Comparison of ENCODE assay signal across 11 cellular contexts in the genomic region with DNA sequence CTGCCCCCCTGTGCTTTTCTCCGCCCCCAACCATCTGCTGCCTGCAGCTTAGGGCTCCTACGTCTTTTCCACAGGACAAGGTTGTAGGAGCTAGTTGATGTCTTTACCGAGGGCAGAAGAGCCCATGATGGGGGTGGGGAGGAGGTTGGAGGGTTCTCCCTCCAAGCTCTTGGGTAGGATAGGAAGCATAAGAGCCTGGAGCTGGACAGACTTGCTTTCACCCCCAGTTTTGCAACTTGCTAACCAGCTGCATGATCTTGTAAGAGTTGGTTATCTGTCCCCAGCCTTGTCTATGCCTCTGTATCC. TPM values are rescaled to one million over a fixed set of nuclear protein-coding genes. Genes with fewer than 3 reads are reported as not detected.
DNase-seq lines count a peak whose midpoint lies in the region; ATAC-seq, FAIRE-seq and TF ChIP-seq lines count a peak whose summit lies in the region.
"Had no signal": no experiment of that assay in that cellular context is flagged by ENCODE, and none has a peak within 500 bp of the region (broad histone marks: within the 10 kb centered on the region; RNA-seq: fewer than 3 reads in every experiment).

No MANE protein-coding gene starts in this region.

- CTCF ChIA-PET in activated CD4-positive, alpha-beta T cell treated with anti-CD3 and anti-CD28 coated beads for 36 hours (lab: Charles Lee): interaction anchor here (0.7 to 1.4 kb wide), 3 partner anchors 40 to 114 kb away, joined by 3 to 6 read pairs (median 4); no protein-coding TSS in a partner anchor

- H3K27me3 ChIP-seq in keratinocyte (ENCODE audit: control insufficient read depth, extremely low read depth, insufficient read depth, low read length): no peaks in the 10 kb centered on the region

- peak overlapping the region; percentile 63 to 90 (median 90) for H3K4me3 ChIP-seq in keratinocyte (ENCODE audit: control insufficient read depth in 2 of 3, extremely low read depth in 1 of 3, insufficient read depth in 2 of 3, low read depth in 1 of 3, low read length in 3 of 3)

- H3K27ac Mint-ChIP-seq in activated CD4-positive, alpha-beta T cell treated with anti-CD3 and anti-CD28 coated beads for 36 hours: peak overlapping the region; percentile 93
- H3K27ac Mint-ChIP-seq in activated naive CD8-positive, alpha-beta T cell: peak overlapping the region; percentile 87

- H3K36me3 ChIP-seq in keratinocyte (ENCODE audit: control insufficient read depth in 2 of 2, extremely low read depth in 1 of 2, insufficient read depth in 2 of 2, low read length in 2 of 2): peaks cover 41 to 50% of the 10 kb centered on the region in 2 experiments

- peak overlapping the region; percentile 99 for H3K4me3 Mint-ChIP-seq in activated CD4-positive, alpha-beta T cell treated with anti-CD3 and anti-CD28 coated beads for 36 hours
- H3K4me3 Mint-ChIP-seq in activated naive CD8-positive, alpha-beta T cell: peak overlapping the region; percentile 98

- H3K9me3 ChIP-seq in keratinocyte (ENCODE audit: control insufficient read depth, low read depth, low read length): no peaks in the 10 kb centered on the region

- FAIRE-seq in keratinocyte (lab: Jason Lieb, UNC): no peak
- FAIRE-seq: islet of Langerhans had no signal

- H3K4me1 Mint-ChIP-seq in activated CD4-positive, alpha-beta T cell treated with anti-CD3 and anti-CD28 coated beads for 36 hours: peaks cover 32% of the 10 kb centered on the region
- peaks cover 35% of the 10 kb centered on the region for H3K4me1 Mint-ChIP-seq in activated naive CD8-positive, alpha-beta T cell (ENCODE audit: low read depth)

- H2AFZ ChIP-seq in keratinocyte (ENCODE audit: control insufficient read depth, low read length): no peak overlapping the region

- POLR2A ChIA-PET in activated CD4-positive, alpha-beta T cell treated with anti-CD3 and anti-CD28 coated beads for 36 hours (lab: Charles Lee): interaction anchor here (0.7 kb wide), 1 partner anchor 9 kb away, joined by 4 read pairs; no protein-coding TSS in a partner anchor

- no peak for DNase-seq in activated CD4-positive, alpha-beta T cell treated with anti-CD3 and anti-CD28 coated beads for 36 hours
- DNase-seq in activated CD4-positive, alpha-beta T cell treated with anti-CD3 and anti-CD28 coated beads, Interleukin-2, amount 50 U/mL, for 4 hours: no peak
- DNase-seq in keratinocyte (ENCODE audit: low read depth, low spot score): no peak
- DNase-seq in substantia nigra (lab: John Stamatoyannopoulos, UW): no peak
- no peak for DNase-seq in NCI-H774 (lab: John Stamatoyannopoulos, UW)
- DNase-seq in stimulated activated CD8-positive, alpha-beta memory T cell treated with anti-CD3 and anti-CD28 coated beads, Interleukin-4, amount 100 ng/mL, for 48 hours: no peak
- DNase-seq: DMS79, MV-4-11 had no signal

- H3K27me3 Mint-ChIP-seq in activated CD4-positive, alpha-beta T cell treated with anti-CD3 and anti-CD28 coated beads for 36 hours: no peaks in the 10 kb centered on the region
- no peaks in the 10 kb centered on the region for H3K27me3 Mint-ChIP-seq in activated naive CD8-positive, alpha-beta T cell

- TF ChIP-seq CTCF in keratinocyte (optimal IDR thresholded peaks at IDR 0.05 in 1 of 3, IDR thresholded peaks at IDR 0.05 in 1 of 3, conservative IDR thresholded peaks at IDR 0.05 in 1 of 3; ENCODE audit: extremely low read depth in 1 of 3, insufficient read depth in 2 of 3, low read length in 3 of 3): no peak

- H3K4me1 ChIP-seq in keratinocyte (ENCODE audit: control insufficient read depth, extremely low read depth, insufficient read depth, low read length): peaks cover 15% of the 10 kb centered on the region

- no peaks in the 10 kb centered on the region for H4K20me1 ChIP-seq in keratinocyte (ENCODE audit: control insufficient read depth, extremely low read depth, insufficient read depth, low read length)

- H3K79me2 ChIP-seq in keratinocyte (ENCODE audit: control insufficient read depth, insufficient read depth, low read length): peaks cover 39% of the 10 kb centered on the region

- peak overlapping the region; percentile 94 for H3K4me2 ChIP-seq in keratinocyte (ENCODE audit: control insufficient read depth, extremely low read depth, insufficient read depth, low read depth, low read length)

- dilution Hi-C loops in keratinocyte (cut with MboI; ENCODE audit: extremely low pct_ligation_motif_present, low sequenced_read_pairs): no loop called here

- H3K9me3 Mint-ChIP-seq in activated CD4-positive, alpha-beta T cell treated with anti-CD3 and anti-CD28 coated beads for 36 hours (ENCODE audit: low read depth): no peaks in the 10 kb centered on the region
- H3K9me3 Mint-ChIP-seq in activated naive CD8-positive, alpha-beta T cell (ENCODE audit: low read depth): no peaks in the 10 kb centered on the region

- no peaks in the 10 kb centered on the region for H3K9me1 ChIP-seq in keratinocyte (ENCODE audit: control insufficient read depth, extremely low read depth, insufficient read depth, low read length)

- intact Hi-C loops in activated CD4-positive, alpha-beta T cell treated with anti-CD3 and anti-CD28 coated beads for 36 hours (cut with DNase I, micrococcal nuclease): loop anchor here (1.0 to 10.0 kb wide), 14 partner anchors 13 to 1400 kb away; a partner anchor contains a TSS

- ATAC-seq in activated CD4-positive, alpha-beta T cell treated with anti-CD3 and anti-CD28 coated beads for 36 hours: no peak
- no peak for ATAC-seq in HG03457 (IDR thresholded peaks at IDR 0.05; ENCODE audit: unreplicated experiment)

- H3K9ac ChIP-seq in keratinocyte (ENCODE audit: control insufficient read depth, extremely low read depth, insufficient read depth, low read length): peak overlapping the region; percentile 82

- peaks cover 54% of the 10 kb centered on the region for H3K36me3 Mint-ChIP-seq in activated CD4-positive, alpha-beta T cell treated with anti-CD3 and anti-CD28 coated beads for 36 hours (ENCODE audit: low read depth)
- peaks cover 9% of the 10 kb centered on the region for H3K36me3 Mint-ChIP-seq in activated naive CD8-positive, alpha-beta T cell

- H3K27ac ChIP-seq in keratinocyte (ENCODE audit: control insufficient read depth, insufficient read depth, low read length) (peak overlapping the region; percentile 84), substantia nigra (ENCODE audit: low read depth, low read length, poor library complexity, severe bottlenecking) (peak overlapping the region; percentile 78)

RNA-seq across cellular contexts. Expression of a gene that starts 0.9 kb away (rescaled TPM):
- total RNA-seq in activated CD4-positive, alpha-beta T cell treated with anti-CD3 and anti-CD28 coated beads for 36 hours: 10 to 100 TPM; 58.2 to 66.2 TPM
- 39.2 to 53.8 TPM (median 43.5 TPM) in 3 replicates for polyA plus RNA-seq in keratinocyte
- polyA plus RNA-seq in keratinocyte (2011; ENCODE audit: low read depth): 47.7 TPM
- 26.7 and 36.0 TPM in 2 replicates for polyA plus RNA-seq in keratinocyte (2011; cell fraction: cytosol; rRNA removed)
- 89.2 and 94.7 TPM in 2 replicates for polyA plus RNA-seq in keratinocyte (2011; cell fraction: nucleus; rRNA removed)
- 38.3 and 39.1 TPM in 2 replicates for polyA plus RNA-seq in keratinocyte (2012; ENCODE audit: low replicate concordance)
- polyA minus RNA-seq in keratinocyte: 61.1 to 138 TPM (median 89.5 TPM) in 3 replicates
- polyA minus RNA-seq in keratinocyte (2011; cell fraction: cytosol; rRNA and poly(A)+ RNA removed): 66.2 TPM
- 55.7 and 63.4 TPM in 2 replicates for polyA minus RNA-seq in keratinocyte (2011; cell fraction: nucleus; rRNA and poly(A)+ RNA removed)

RNA-seq across cellular contexts. Expression of a gene that starts 12.2 kb away (rescaled TPM):
- total RNA-seq in activated CD4-positive, alpha-beta T cell treated with anti-CD3 and anti-CD28 coated beads for 36 hours: 100 to 1,000 TPM; 192 to 204 TPM
- polyA plus RNA-seq in keratinocyte: 431 to 520 TPM (median 443 TPM) in 3 replicates
- 256 TPM for polyA plus RNA-seq in keratinocyte (2011; ENCODE audit: low read depth)
- 502 and 514 TPM in 2 replicates for polyA plus RNA-seq in keratinocyte (2011; cell fraction: cytosol; rRNA removed)
- polyA plus RNA-seq in keratinocyte (2011; cell fraction: nucleus; rRNA removed): 420 and 435 TPM in 2 replicates
- 245 and 379 TPM in 2 replicates for polyA plus RNA-seq in keratinocyte (2012; ENCODE audit: low replicate concordance)
- polyA minus RNA-seq in keratinocyte: 406 to 530 TPM (median 414 TPM) in 3 replicates
- polyA minus RNA-seq in keratinocyte (2011; cell fraction: cytosol; rRNA and poly(A)+ RNA removed): 237 TPM
- polyA minus RNA-seq in keratinocyte (2011; cell fraction: nucleus; rRNA and poly(A)+ RNA removed): 97.3 and 124 TPM in 2 replicates

RNA-seq across cellular contexts. Expression of a gene that starts 31.7 kb away (rescaled TPM):
- 10 to 100 TPM; 24.9 to 29.6 TPM for total RNA-seq in activated CD4-positive, alpha-beta T cell treated with anti-CD3 and anti-CD28 coated beads for 36 hours
- polyA plus RNA-seq in keratinocyte: 16.0 to 21.9 TPM (median 18.5 TPM) in 3 replicates
- polyA plus RNA-seq in keratinocyte (2011; ENCODE audit: low read depth): 33.3 TPM
- polyA plus RNA-seq in keratinocyte (2011; cell fraction: cytosol; rRNA removed): 15.3 and 24.4 TPM in 2 replicates
- polyA plus RNA-seq in keratinocyte (2011; cell fraction: nucleus; rRNA removed): 56.2 and 72.1 TPM in 2 replicates
- polyA plus RNA-seq in keratinocyte (2012; ENCODE audit: low replicate concordance): 23.5 and 27.0 TPM in 2 replicates
- 30.6 to 75.2 TPM (median 33.8 TPM) in 3 replicates for polyA minus RNA-seq in keratinocyte
- polyA minus RNA-seq in keratinocyte (2011; cell fraction: cytosol; rRNA and poly(A)+ RNA removed): 34.0 TPM
- polyA minus RNA-seq in keratinocyte (2011; cell fraction: nucleus; rRNA and poly(A)+ RNA removed): 18.9 and 20.0 TPM in 2 replicates

RNA-seq across cellular contexts. Expression of a gene that starts 42.5 kb away (rescaled TPM):
- not detected for total RNA-seq in activated CD4-positive, alpha-beta T cell treated with anti-CD3 and anti-CD28 coated beads for 36 hours
- not detected in 3 replicates for polyA plus RNA-seq in keratinocyte
- polyA plus RNA-seq in keratinocyte (2011; ENCODE audit: low read depth): not detected
- polyA plus RNA-seq in keratinocyte (2011; cell fraction: cytosol; rRNA removed): not detected in 2 replicates
- not detected in 2 replicates for polyA plus RNA-seq in keratinocyte (2011; cell fraction: nucleus; rRNA removed)
- polyA plus RNA-seq in keratinocyte (2012; ENCODE audit: low replicate concordance): 0.68 TPM in 1 of 2 replicates, not detected in the other
- not detected in 3 replicates for polyA minus RNA-seq in keratinocyte
- not detected for polyA minus RNA-seq in keratinocyte (2011; cell fraction: cytosol; rRNA and poly(A)+ RNA removed)
- not detected in 2 replicates for polyA minus RNA-seq in keratinocyte (2011; cell fraction: nucleus; rRNA and poly(A)+ RNA removed)

RNA-seq across cellular contexts. Expression of a gene that starts 51.7 kb away (rescaled TPM):
- 10 to 100 TPM; 46.4 to 60.6 TPM for total RNA-seq in activated CD4-positive, alpha-beta T cell treated with anti-CD3 and anti-CD28 coated beads for 36 hours
- polyA plus RNA-seq in keratinocyte: 31.9 to 37.9 TPM (median 33.7 TPM) in 3 replicates
- 48.6 TPM for polyA plus RNA-seq in keratinocyte (2011; ENCODE audit: low read depth)
- 22.2 and 24.4 TPM in 2 replicates for polyA plus RNA-seq in keratinocyte (2011; cell fraction: cytosol; rRNA removed)
- 55.3 and 62.8 TPM in 2 replicates for polyA plus RNA-seq in keratinocyte (2011; cell fraction: nucleus; rRNA removed)
- polyA plus RNA-seq in keratinocyte (2012; ENCODE audit: low replicate concordance): 28.9 and 31.9 TPM in 2 replicates
- 22.5 to 37.1 TPM (median 30.7 TPM) in 3 replicates for polyA minus RNA-seq in keratinocyte
- polyA minus RNA-seq in keratinocyte (2011; cell fraction: cytosol; rRNA and poly(A)+ RNA removed): 16.5 TPM
- 18.0 and 22.5 TPM in 2 replicates for polyA minus RNA-seq in keratinocyte (2011; cell fraction: nucleus; rRNA and poly(A)+ RNA removed)
